8 cellular contexts compared by ENCODE assay signal in genomic region chr19:7595466-7596133, GRCh38. TPM values are rescaled to one million over a fixed set of nuclear protein-coding genes. Genes with fewer than 3 reads are reported as not detected.
DNase-seq lines count a peak whose midpoint lies in the region; ATAC-seq and TF ChIP-seq lines count a peak whose summit lies in the region.

Gene CAMSAP3 (plus strand): TSS chr19:7595863. CDS start chr19:7596003, 140 bp downstream.

- peaks cover 21% of the 10 kb centered on the region for H3K79me2 ChIP-seq in PC-3 (ENCODE audit: low read length)

- intact Hi-C loops in PC-3 (cut with micrococcal nuclease), result loop anchor here (2.0 kb wide), 1 partner anchor 27 kb away; no protein-coding TSS in a partner anchor
- intact Hi-C loops in ascending aorta (cut with DNase I), result no loop called here

- TF ChIP-seq CTCF in PC-3 (conservative IDR thresholded peaks at IDR 0.05; ENCODE audit: low read depth, low read length) (no peak), ascending aorta (IDR thresholded peaks at IDR 0.05) (no peak)

- ATAC-seq in PC-3, result peak; percentile 89
- ATAC-seq in GM19395 (IDR thresholded peaks at IDR 0.05; ENCODE audit: unreplicated experiment), result no peak

- peak within 1 kb of the TSS; percentile 47; the same call in 1 of the 2 replicates for H3K9ac ChIP-seq in HUES64 (ENCODE audit: low read depth, low read length)
- peak within 1 kb of the TSS; percentile 49 for H3K9ac ChIP-seq in PC-3 (ENCODE audit: low read length)

- H3K27me3 ChIP-seq in HUES64 (ENCODE audit: insufficient read depth, low read length), result peaks cover 17% of the 10 kb centered on the region
- no peaks in the 10 kb centered on the region for H3K27me3 ChIP-seq in PC-3 (ENCODE audit: low read length)
- peaks cover 5% of the 10 kb centered on the region for H3K27me3 ChIP-seq in ascending aorta

- H3K27ac ChIP-seq in HUES64 (ENCODE audit: low read depth, low read length) (no peak within 1 kb of the TSS), PC-3 (ENCODE audit: low read length) (no peak within 1 kb of the TSS), ascending aorta (no peak within 1 kb of the TSS)

- H3K9me2 ChIP-seq in PC-3 (replicated peaks; ENCODE audit: low read length), result no peaks in the 10 kb centered on the region

- POLR2A ChIA-PET in PC-3 (lab: Charles Lee; ENCODE audit: unreplicated experiment), result no interaction called here

- H3K4me1 ChIP-seq in HUES64 (ENCODE audit: insufficient read depth, low read length) (no peaks in the 10 kb centered on the region), PC-3 (ENCODE audit: insufficient read depth, low read length) (peaks cover 16% of the 10 kb centered on the region), ascending aorta (no peaks in the 10 kb centered on the region)

- H3K4me3 ChIP-seq in HUES64 (ENCODE audit: low read length) (peak within 1 kb of the TSS; percentile 62), PC-3 (ENCODE audit: low read length) (peak within 1 kb of the TSS; percentile 78), ascending aorta (peak within 1 kb of the TSS; percentile 41 to 43)

- in situ Hi-C loops in Caki2 (cut with HindIII; ENCODE audit: low pct_unique_long_range_greater_than_20kb, low sequenced_read_pairs), result no loop called here

- CTCF ChIA-PET in PC-3 (lab: Charles Lee), result interaction anchor here (0.6 to 0.8 kb wide), 3 partner anchors 13 to 210 kb away, joined by 3 to 5 read pairs (median 5); no protein-coding TSS in a partner anchor

- no TSS peak for BruUV-seq in PC-3 (replicated peaks; lab: Mats Ljungman, UMichigan)

- H3K36me3 ChIP-seq in HUES64 (ENCODE audit: insufficient read depth, low read length) (no peaks in the 10 kb centered on the region), PC-3 (ENCODE audit: low read depth, low read length) (no peaks in the 10 kb centered on the region), ascending aorta (no peaks in the 10 kb centered on the region)

- DNase-seq in Caki2 (ENCODE audit: low read depth) (peak; percentile 21), PC-3 (peak; percentile 73), ascending aorta (ENCODE audit: low spot score in 2 of 2) (no peak), islet precursor cell (peak; percentile 81), hepatic stellate cell (ENCODE audit: low spot score) (no peak)
- DNase-seq in stimulated activated CD4-positive, alpha-beta T cell treated with anti-CD3 and anti-CD28 coated beads, Interleukin-2, amount 100 ng/mL, for 48 hours, result peak; percentile 32 to 49

- H2AFZ ChIP-seq in PC-3 (ENCODE audit: low read length), result peak within 1 kb of the TSS; percentile 74

- peak within 1 kb of the TSS; percentile 91 for H3K4me2 ChIP-seq in PC-3 (ENCODE audit: low read length)

- H4K20me1 ChIP-seq in PC-3 (ENCODE audit: low read length), result peaks cover 14% of the 10 kb centered on the region; the same call in 1 of the 2 replicates

- no peaks in the 10 kb centered on the region for H3F3A ChIP-seq in PC-3 (ENCODE audit: low read length, unreplicated experiment)

- WGBS in HUES64, result under 1% methylated on average over 78 of the region's 78 CpGs

- H3K9me3 ChIP-seq in HUES64 (ENCODE audit: insufficient read depth, low read depth, low read length) (no peaks in the 10 kb centered on the region), PC-3 (ENCODE audit: low read length) (no peaks in the 10 kb centered on the region), ascending aorta (no peaks in the 10 kb centered on the region)

RNA-seq across cellular contexts. Expression of gene CAMSAP3, which starts in this region (rescaled TPM):
- total RNA-seq in Caki2 (2014; rRNA removed; shearing (Covaris generic); ENCODE audit: low replicate concordance), result 3.9 and 5.2 TPM in 2 replicates
- polyA plus RNA-seq in HUES64 (2013, experiment 1 of 2), result 12.5 TPM
- 11.5 TPM for polyA plus RNA-seq in HUES64 (2013, experiment 2 of 2)
- total RNA-seq in PC-3 (2014; rRNA removed) (16.6 and 25.4 TPM in 2 replicates), ascending aorta (not detected)

Comparison
In these comparisons a context has a peak if more than half of its experiments do, and no peak if none do; other contexts are left out.
1. DNase-seq: peak in Caki2 (single experiment), PC-3 (single experiment), islet precursor cell (single experiment) and stimulated activated CD4-positive, alpha-beta T cell treated with anti-CD3 and anti-CD28 coated beads, Interleukin-2, amount 100 ng/mL, for 48 hours (2 of 2); none in ascending aorta (0 of 2) and hepatic stellate cell (single experiment).
2. Peak in every context shown above with its lines, with median percentiles within 50 percentile points of each other: H3K4me3 ChIP-seq.